Comparison of ENCODE assay signal across 23 cellular contexts in genomic region chr6:88760091-88760490, GRCh38.
A peak's percentile ranks its signal among the peaks of the same experiment; 100 is the strongest.
DNase-seq lines count a peak whose midpoint lies in the region; ATAC-seq, FAIRE-seq and TF ChIP-seq lines count a peak whose summit lies in the region.
"Had no signal": no experiment of that assay in that cellular context is flagged by ENCODE, and none has a peak within 500 bp of the region (broad histone marks: within the 10 kb centered on the region; RNA-seq: fewer than 3 reads in every experiment).

No MANE protein-coding gene starts in this region.

- H3K27me3 ChIP-seq in PC-3 (ENCODE audit: low read length) (no peaks in the 10 kb centered on the region), spleen (replicated peaks in 1 of 7) (no peaks in the 10 kb centered on the region)
- H3K27me3 ChIP-seq: BLaER1, SJSA1 had no signal

- TF ChIP-seq CTCF in PC-3 (conservative IDR thresholded peaks at IDR 0.05; ENCODE audit: low read depth, low read length) (no peak), cardiac fibroblast (IDR thresholded peaks at IDR 0.05; ENCODE audit: low read depth, low read length) (no peak), osteocyte (IDR thresholded peaks at IDR 0.05) (no peak), spleen (IDR thresholded peaks at IDR 0.05 in 8 of 11, conservative IDR thresholded peaks at IDR 0.05 in 3 of 11) (no peak)

- peaks cover 9% of the 10 kb centered on the region for H3K36me3 Mint-ChIP-seq in osteocyte (ENCODE audit: unreplicated experiment)

- H3K79me2 ChIP-seq in PC-3 (ENCODE audit: low read length) = no peaks in the 10 kb centered on the region

- H3K9me2 ChIP-seq in PC-3 (replicated peaks; ENCODE audit: low read length) = no peaks in the 10 kb centered on the region

- H3K27ac Mint-ChIP-seq in osteocyte (ENCODE audit: unreplicated experiment) = peak overlapping the region; percentile 61
- H3K27ac Mint-ChIP-seq: CD4-positive, alpha-beta T cell had no signal

- DNase-seq in GM12892 (ENCODE audit: insufficient read length) (no peak), PC-3 (no peak), cardiac fibroblast (ENCODE audit: low read depth in 2 of 2) (peak; percentile 11 to 60), osteocyte (ENCODE audit: extremely low spot score, unreplicated experiment) (no peak), occipital lobe (lab: John Stamatoyannopoulos, UW) (no peak), spleen (no peak), cardiac septum (ENCODE audit: low spot score) (no peak)
- DNase-seq: Caco-2; CD4-positive, alpha-beta T cell; IMR-90; Karpas-422; NCI-H1417; NCI-H1694 treated with DMSO at 0.1 percent for 48 hours; NCI-H2081 treated with DMSO at 0.1 percent for 48 hours; NCI-H2171 treated with DMSO at 0.1 percent for 48 hours; NCI-H446; NCI-H526 had no signal

- H3K27ac ChIP-seq in PC-3 (ENCODE audit: low read length) = no peak overlapping the region; the same call in 1 of the 2 replicates
- no peak overlapping the region for H3K27ac ChIP-seq in spleen
- H3K27ac ChIP-seq: A549, BLaER1, SJSA1 had no signal

- no peaks in the 10 kb centered on the region for H3F3A ChIP-seq in PC-3 (ENCODE audit: low read length, unreplicated experiment)

- POLR2A ChIA-PET in PC-3 (lab: Charles Lee; ENCODE audit: unreplicated experiment) = no interaction called here

- no peak for TF ChIP-seq POLR2A in GM12892 (IDR thresholded peaks at IDR 0.05; ENCODE audit: low read depth, low read length)
- no peak for TF ChIP-seq POLR2A in spleen (IDR thresholded peaks at IDR 0.05)

- 0 out of 2 replicates have a peak overlapping the region, but pooled peaks have one; percentile 26 for H3K4me2 ChIP-seq in PC-3 (ENCODE audit: low read length)
- H3K4me2 ChIP-seq: A549, BLaER1 had no signal

- intact Hi-C loops in PC-3 (cut with micrococcal nuclease) = no loop called here
- intact Hi-C loops in spleen (cut with DNase I; ENCODE audit: low total_unique reads) = no loop called here
- intact Hi-C loops in cardiac septum (cut with DNase I) = no loop called here

- no peaks in the 10 kb centered on the region for H4K20me1 ChIP-seq in PC-3 (ENCODE audit: low read length)
- H4K20me1 ChIP-seq: BLaER1 had no signal

- CTCF ChIA-PET in PC-3 (lab: Charles Lee) = no interaction called here

- ATAC-seq in PC-3 = no peak
- ATAC-seq in GM21423 (IDR thresholded peaks at IDR 0.05; ENCODE audit: unreplicated experiment) = no peak
- ATAC-seq: A549 had no signal

- peak; percentile 58 for FAIRE-seq in GM12892 (lab: Jason Lieb, UNC)
- FAIRE-seq: A549, H54, RCC 7860 had no signal

- no peaks in the 10 kb centered on the region for H3K27me3 Mint-ChIP-seq in osteocyte (ENCODE audit: unreplicated experiment)
- H3K27me3 Mint-ChIP-seq: CD4-positive, alpha-beta T cell had no signal

- peaks cover 7% of the 10 kb centered on the region for H3K9me3 Mint-ChIP-seq in osteocyte (ENCODE audit: unreplicated experiment)
- H3K9me3 Mint-ChIP-seq: CD4-positive, alpha-beta T cell had no signal

- no peak overlapping the region for H3K4me3 Mint-ChIP-seq in osteocyte (ENCODE audit: unreplicated experiment)
- H3K4me3 Mint-ChIP-seq: CD4-positive, alpha-beta T cell had no signal

- no TSS peak for BruUV-seq in PC-3 (replicated peaks; lab: Mats Ljungman, UMichigan)

- peaks cover 16% of the 10 kb centered on the region for H3K4me1 Mint-ChIP-seq in osteocyte (ENCODE audit: unreplicated experiment)

- H3K4me1 ChIP-seq in PC-3 (ENCODE audit: insufficient read depth, low read length) (peaks cover 24% of the 10 kb centered on the region; the same call in 1 of the 2 replicates), spleen (peaks cover 0 to 6% (median 0%) of the 10 kb centered on the region in 6 donors)
- H3K4me1 ChIP-seq: BLaER1, Caco-2 had no signal

- no peaks in the 10 kb centered on the region for H3K9me3 ChIP-seq in PC-3 (ENCODE audit: low read length)
- H3K9me3 ChIP-seq in spleen = peaks cover 0 to 4% (median 0%) of the 10 kb centered on the region in 8 donors
- H3K9me3 ChIP-seq: A549, Caco-2, SJSA1 had no signal

- no peak overlapping the region for H3K9ac ChIP-seq in PC-3 (ENCODE audit: low read length)
- H3K9ac ChIP-seq: BLaER1 had no signal

- H3K36me3 ChIP-seq in PC-3 (ENCODE audit: low read depth, low read length) = no peaks in the 10 kb centered on the region
- H3K36me3 ChIP-seq in spleen = peaks cover 0 to 8% (median 0%) of the 10 kb centered on the region in 6 donors
- H3K36me3 ChIP-seq: BLaER1, SJSA1 had no signal

- no peak overlapping the region for H2AFZ ChIP-seq in PC-3 (ENCODE audit: low read length)

- WGBS in spleen, 5 donors = 72 to 86% (median 82%) methylated on average over 2 of the region's 2 CpGs

- H3K4me3 ChIP-seq in PC-3 (ENCODE audit: low read length) (no peak overlapping the region), cardiac fibroblast (replicated peaks in 1 of 2; ENCODE audit: low read depth in 2 of 2, low read length in 2 of 2) (no peak overlapping the region), spleen (no peak overlapping the region)
- H3K4me3 ChIP-seq: A549, BLaER1, SJSA1 had no signal

Comparison
In these comparisons a context has a peak if more than half of its experiments do, and no peak if none do; other contexts are left out.
1. DNase-seq: peak in cardiac fibroblast (2 of 2); none in GM12892 (single experiment), PC-3 (single experiment), osteocyte (single experiment), occipital lobe (single experiment), spleen (single experiment) and cardiac septum (single experiment).